Comparison of ENCODE assay signal across 18 cellular contexts in genomic region chr1:246825557-246826175, GRCh38.
DNase-seq lines count a peak whose midpoint lies in the region; ATAC-seq, FAIRE-seq and TF ChIP-seq lines count a peak whose summit lies in the region.
"Had no signal": no experiment of that assay in that cellular context is flagged by ENCODE, and none has a peak within 500 bp of the region (broad histone marks: within the 10 kb centered on the region; RNA-seq: fewer than 3 reads in every experiment).

No MANE protein-coding gene starts in this region.

- H3K14ac ChIP-seq in IMR-90 (replicated peaks; ENCODE audit: low read depth, low read length) = no peak overlapping the region

- intact Hi-C loops in HepG2 (cut with micrococcal nuclease; ENCODE audit: unreplicated experiment) (no loop called here), right lobe of liver (cut with DNase I) (no loop called here), IMR-90 (cut with micrococcal nuclease) (no loop called here), posterior vena cava (cut with DNase I) (no loop called here)

- DNase-seq in HepG2 (ENCODE audit: low spot score) (no peak), right lobe of liver (no peak), IMR-90 (no peak), DMS153 treated with DMSO at 0.1 percent for 48 hours (lab: John Stamatoyannopoulos, UW; ENCODE audit: unreplicated experiment) (no peak), posterior vena cava (ENCODE audit: low spot score) (no peak)
- DNase-seq: 8988T; Calu3; CD8-positive, alpha-beta T cell; DMS 273 treated with DMSO at 0.1 percent for 48 hours; H9 had no signal

- no peak overlapping the region for H4K5ac ChIP-seq in IMR-90 (ENCODE audit: low read depth, low read length)

- POLR2A ChIA-PET in HepG2 (lab: Yijun Ruan, JAX) (no interaction called here), IMR-90 (lab: Charles Lee; ENCODE audit: unreplicated experiment) (no interaction called here)

- no peak overlapping the region for H3K56ac ChIP-seq in IMR-90 (ENCODE audit: extremely low read depth, insufficient read depth, low read length)

- H4K8ac ChIP-seq in IMR-90 (ENCODE audit: low read depth in 2 of 2, low read length in 2 of 2) = no peak overlapping the region

- H4K20me1 ChIP-seq in HepG2 (ENCODE audit: insufficient read depth, low read length) (no peaks in the 10 kb centered on the region), IMR-90 (ENCODE audit: insufficient read depth, low read length) (no peaks in the 10 kb centered on the region)
- H4K20me1 ChIP-seq: BLaER1 had no signal

- H3K27ac ChIP-seq in HepG2 (ENCODE audit: extremely low read length, insufficient read depth, low read length) (no peak overlapping the region), right lobe of liver (no peak overlapping the region), IMR-90 (ENCODE audit: insufficient read depth, low read length) (no peak overlapping the region)
- H3K27ac ChIP-seq: BLaER1, HL-60 had no signal

- H3K23ac ChIP-seq in IMR-90 (ENCODE audit: low read depth, low read length) = no peak overlapping the region

- H4K91ac ChIP-seq in IMR-90 (ENCODE audit: insufficient read depth, low read depth, low read length) = no peak overlapping the region

- H2AK9ac ChIP-seq in IMR-90 (replicated peaks; ENCODE audit: low read depth, low read length, poor library complexity) = no peak overlapping the region

- H3K79me1 ChIP-seq in IMR-90 (ENCODE audit: low read depth in 1 of 2, low read length in 2 of 2) = no peaks in the 10 kb centered on the region

- H3K79me2 ChIP-seq in HepG2 (ENCODE audit: insufficient read depth, low read length) = no peaks in the 10 kb centered on the region

- TF ChIP-seq RAD21 in HepG2 (CRISPR knock-in tag; IDR thresholded peaks at IDR 0.05) (no peak), IMR-90 (IDR thresholded peaks at IDR 0.05; ENCODE audit: low read length) (no peak)

- no peak for FAIRE-seq in HepG2 (lab: Jason Lieb, UNC)
- peak; percentile 62 for FAIRE-seq in colon (lab: Jason Lieb, UNC)
- FAIRE-seq: GM12892, GM18507 had no signal

- no peak overlapping the region for H2AK5ac ChIP-seq in IMR-90 (ENCODE audit: low read depth, low read length)

- dilution Hi-C loops in IMR-90 (cut with HindIII; ENCODE audit: low sequenced_read_pairs, unreplicated experiment) = no loop called here

- no peaks in the 10 kb centered on the region for H3K9me1 ChIP-seq in IMR-90 (ENCODE audit: insufficient read depth, low read length)

- TF ChIP-seq CTCF in HepG2 (CRISPR knock-in tag; IDR thresholded peaks at IDR 0.05) (no peak), right lobe of liver (IDR thresholded peaks at IDR 0.05) (no peak), IMR-90 (conservative IDR thresholded peaks at IDR 0.05; ENCODE audit: low read depth, low read length) (no peak)

- in situ Hi-C loops in HepG2 (cut with HindIII; ENCODE audit: extremely low pct_ligation_motif_present, low pct_unique_long_range_greater_than_20kb) (no loop called here), IMR-90 (cut with MboI; ENCODE audit: low sequenced_read_pairs) (no loop called here)

- H3K27me3 ChIP-seq in HepG2 (ENCODE audit: control insufficient read depth in 1 of 2, insufficient read depth in 2 of 2, low read length in 2 of 2) (peaks cover 0 to 2% of the 10 kb centered on the region in 2 experiments; a peak in 2 of 5 replicates), right lobe of liver (no peaks in the 10 kb centered on the region), IMR-90 (ENCODE audit: control insufficient read depth, insufficient read depth, low read length) (peaks cover 3% of the 10 kb centered on the region)
- H3K27me3 ChIP-seq: BLaER1 had no signal

- peaks cover 8% of the 10 kb centered on the region for H3K9me3 ChIP-seq in HepG2 (ENCODE audit: low read length)
- H3K9me3 ChIP-seq in right lobe of liver = no peaks in the 10 kb centered on the region
- peaks cover 10% of the 10 kb centered on the region; the same call in 1 of the 2 replicates for H3K9me3 ChIP-seq in IMR-90 (ENCODE audit: control insufficient read depth, insufficient read depth, low read length)

- TF ChIP-seq POLR2A in HepG2 (IDR thresholded peaks at IDR 0.05; ENCODE audit: insufficient read depth in 1 of 2, low read depth in 2 of 2, low read length in 2 of 2) (no peak), right lobe of liver (IDR thresholded peaks at IDR 0.05) (no peak), IMR-90 (IDR thresholded peaks at IDR 0.05; ENCODE audit: low read depth, low read length) (no peak)

- H3K4ac ChIP-seq in IMR-90 (ENCODE audit: low read depth, low read length) = no peak overlapping the region

- H2BK5ac ChIP-seq in IMR-90 (ENCODE audit: low read depth, low read length, poor library complexity, severe bottlenecking) = peak overlapping the region; percentile 72

- BruUV-seq in HepG2 (replicated peaks; lab: Mats Ljungman, UMichigan) (no TSS peak), IMR-90 (replicated peaks; lab: Mats Ljungman, UMichigan) (no TSS peak)

- H3K4me1 ChIP-seq in HepG2 (ENCODE audit: insufficient read depth, low read length) = peaks cover 7% of the 10 kb centered on the region
- H3K4me1 ChIP-seq in right lobe of liver = no peaks in the 10 kb centered on the region
- H3K4me1 ChIP-seq in IMR-90 (ENCODE audit: control insufficient read depth, insufficient read depth, low read length) = no peaks in the 10 kb centered on the region

- ATAC-seq in HepG2 = no peak
- no peak for ATAC-seq in right lobe of liver
- ATAC-seq in IMR-90 (ENCODE audit: low read depth) = no peak
- no peak for ATAC-seq in SK-N-SH treated with all-trans-retinoic acid at 6 μM for 48 hours
- no peak for ATAC-seq in HG03565 (IDR thresholded peaks at IDR 0.05; ENCODE audit: unreplicated experiment)
- ATAC-seq: CD8-positive, alpha-beta T cell; GM23338 had no signal

- no peak overlapping the region for H2BK15ac ChIP-seq in IMR-90 (ENCODE audit: low read depth, low read length)

- TF ChIP-seq EP300 in HepG2 (IDR thresholded peaks at IDR 0.05; ENCODE audit: low read depth in 2 of 2, low read length in 2 of 2) (no peak), HepG2 (CRISPR knock-in tag; IDR thresholded peaks at IDR 0.05; ENCODE audit: borderline replicate concordance) (no peak)

- no peak overlapping the region for H3K4me3 ChIP-seq in HepG2 (replicated peaks in 1 of 3; ENCODE audit: insufficient read depth in 1 of 3, low read depth in 2 of 3, low read length in 3 of 3)
- H3K4me3 ChIP-seq in right lobe of liver = no peak overlapping the region
- H3K4me3 ChIP-seq in IMR-90 (ENCODE audit: insufficient read depth, low read depth, low read length) = no peak overlapping the region
- H3K4me3 ChIP-seq: BLaER1, GM23338 had no signal

- H3K36me3 ChIP-seq in HepG2 (replicated peaks in 1 of 2; ENCODE audit: control insufficient read depth in 1 of 2, insufficient read depth in 2 of 2, low read length in 2 of 2) (no peaks in the 10 kb centered on the region), right lobe of liver (no peaks in the 10 kb centered on the region), IMR-90 (ENCODE audit: control insufficient read depth, insufficient read depth, low read length) (no peaks in the 10 kb centered on the region)
- H3K36me3 ChIP-seq: BLaER1 had no signal

- no peak overlapping the region for H2BK20ac ChIP-seq in IMR-90 (ENCODE audit: low read depth, low read length)

- H2AFZ ChIP-seq in HepG2 (ENCODE audit: low read length) (no peak overlapping the region), IMR-90 (replicated peaks; ENCODE audit: low read length, poor library complexity) (no peak overlapping the region)
- H2AFZ ChIP-seq: GM23338 had no signal

- no peak overlapping the region for H3K18ac ChIP-seq in IMR-90 (ENCODE audit: low read depth, low read length)

- CTCF ChIA-PET in HepG2 (lab: Yijun Ruan, JAX; ENCODE audit: low intra/inter-chr PET ratio, low total read pairs) (no interaction called here), IMR-90 (lab: Yijun Ruan, JAX) (no interaction called here)

- H2BK120ac ChIP-seq in IMR-90 (ENCODE audit: low read depth, low read length) = no peak overlapping the region

- H3K4me2 ChIP-seq in HepG2 (ENCODE audit: low read depth, low read length) (no peak overlapping the region), IMR-90 (ENCODE audit: low read depth, low read length) (no peak overlapping the region)
- H3K4me2 ChIP-seq: BLaER1, GM23338 had no signal

- WGBS in HepG2 (ENCODE audit: low lambda C conversion rate) = 91% methylated on average over 1 of the region's 1 CpG
- WGBS in right lobe of liver (ENCODE audit: insufficient coverage, low coverage, low lambda C conversion rate, missing lambda C conversion rate) = 92% methylated on average over 1 of the region's 1 CpG
- 91% methylated on average over 1 of the region's 1 CpG; no CpG with 5 or more reads in 1 of the 2 experiments for WGBS in IMR-90 (ENCODE audit: extremely low coverage in 2 of 2, insufficient read length in 1 of 2), 2 experiments

- H3K9ac ChIP-seq in HepG2 (ENCODE audit: insufficient read depth, low read depth, low read length) (no peak overlapping the region), IMR-90 (ENCODE audit: low read depth, low read length) (no peak overlapping the region)
- H3K9ac ChIP-seq: BLaER1 had no signal

TF ChIP-seq in HepG2, 621 proteins besides CTCF, POLR2A, EP300 and RAD21 (continues in another document):
- 0 out of 2 replicates have a peak, but pooled peaks have one; percentile 23 for TF ChIP-seq FOXA1 (IDR thresholded peaks at IDR 0.05)
- no peak for TF ChIP-seq FOXA1 (CRISPR knock-in tag; IDR thresholded peaks at IDR 0.05)

TF ChIP-seq in IMR-90, 13 proteins besides CTCF, POLR2A, EP300 and RAD21 (continues in another document):
- TF ChIP-seq RFX5 (IDR thresholded peaks at IDR 0.05; ENCODE audit: low read depth, low read length) = no peak
- TF ChIP-seq BHLHE40 (IDR thresholded peaks at IDR 0.05; ENCODE audit: low read depth, low read length) = no peak
- no peak for TF ChIP-seq RCOR1 (IDR thresholded peaks at IDR 0.05; ENCODE audit: insufficient replicate concordance, low read length)
- no peak for TF ChIP-seq FOS (IDR thresholded peaks at IDR 0.05; ENCODE audit: low read depth, low read length)

TF ChIP-seq in SK-N-SH treated with all-trans-retinoic acid at 6 μM for 48 hours, 23 proteins besides CTCF, POLR2A, EP300 and RAD21 (continues in another document):
- TF ChIP-seq ZFP30 (CRISPR knock-in tag; IDR thresholded peaks at IDR 0.05) (no peak), SNAI2 (CRISPR knock-in tag; IDR thresholded peaks at IDR 0.05) (no peak), ZFP3 (CRISPR knock-in tag; IDR thresholded peaks at IDR 0.05) (no peak)
